ENCODE assay signal across 14 cellular contexts in genomic region chr15:24858737-24859601, GRCh38.
DNase-seq lines count a peak whose midpoint lies in the region; ATAC-seq and TF ChIP-seq lines count a peak whose summit lies in the region.
"Had no signal": no experiment of that assay in that cellular context is flagged by ENCODE, and none has a peak within 500 bp of the region (broad histone marks: within the 10 kb centered on the region; RNA-seq: fewer than 3 reads in every experiment).

No MANE protein-coding gene starts in this region.

- H3K4me3 Mint-ChIP-seq in MCF 10A (ENCODE audit: unreplicated experiment) = no peak overlapping the region
- H3K4me3 Mint-ChIP-seq: activated naive CD8-positive, alpha-beta T cell treated with anti-CD3 and anti-CD28 coated beads, Interleukin-2, amount 10 ng/mL, durations not matched to agents 7 days and 5 days; CD4-positive, CD25-positive, alpha-beta regulatory T cell had no signal

- H3K9me3 ChIP-seq in mammary epithelial cell (replicated peaks; ENCODE audit: insufficient read depth, low read length) (peaks cover 11% of the 10 kb centered on the region), iPS-20b (ENCODE audit: insufficient read depth, low read depth, low read length) (peaks cover 10% of the 10 kb centered on the region; the same call in 1 of the 2 replicates), thoracic aorta (no peaks in the 10 kb centered on the region)
- no peaks in the 10 kb centered on the region for H3K9me3 ChIP-seq in effector memory CD4-positive, alpha-beta T cell (ENCODE audit: control insufficient read depth, low read length)
- H3K9me3 ChIP-seq: colonic mucosa, upper lobe of left lung had no signal

- BruUV-seq in MCF 10A (replicated peaks; lab: Mats Ljungman, UMichigan) = no TSS peak
- no TSS peak for BruUV-seq in mammary epithelial cell (replicated peaks; lab: Mats Ljungman, UMichigan)

- peaks cover 9% of the 10 kb centered on the region for H3K9me3 Mint-ChIP-seq in MCF 10A (ENCODE audit: unreplicated experiment)

- no peak overlapping the region for H2AFZ ChIP-seq in mammary epithelial cell (ENCODE audit: low read depth, low read length)

- H3K36me3 Mint-ChIP-seq in MCF 10A (ENCODE audit: insufficient read depth, unreplicated experiment) = no peaks in the 10 kb centered on the region
- H3K36me3 Mint-ChIP-seq: activated naive CD8-positive, alpha-beta T cell treated with anti-CD3 and anti-CD28 coated beads, Interleukin-2, amount 10 ng/mL, durations not matched to agents 7 days and 5 days; CD4-positive, CD25-positive, alpha-beta regulatory T cell had no signal

- POLR2A ChIA-PET in MCF 10A (lab: Yijun Ruan, JAX) = no interaction called here

- H3K27ac ChIP-seq in mammary epithelial cell (ENCODE audit: insufficient read depth, low read depth, low read length) (no peak overlapping the region), coronary artery (peak overlapping the region; percentile 54 to 72), iPS-20b (ENCODE audit: low read length) (peak overlapping the region; percentile 75), thoracic aorta (peak overlapping the region; percentile 69 to 81)
- no peak overlapping the region for H3K27ac ChIP-seq in effector memory CD4-positive, alpha-beta T cell (ENCODE audit: insufficient read depth, low read length, poor library complexity, severe bottlenecking)
- H3K27ac ChIP-seq: 22Rv1, colonic mucosa, upper lobe of left lung had no signal

- CTCF ChIA-PET in MCF 10A (lab: Yijun Ruan, JAX) = interaction anchor here (0.6 to 1.3 kb wide), 5 partner anchors 12 to 1820 kb away, joined by 3 to 5 read pairs (median 3); partner anchors contain the start of gene TUBGCP5
- CTCF ChIA-PET in mammary epithelial cell (lab: Charles Lee; ENCODE audit: low non-redundant PET) = no interaction called here

- DNase-seq in MCF 10A (ENCODE audit: unreplicated experiment) = no peak
- no peak for DNase-seq in mammary epithelial cell
- no peak for DNase-seq in coronary artery (ENCODE audit: low spot score)
- DNase-seq in thoracic aorta (ENCODE audit: low spot score) = no peak
- no peak for DNase-seq in UCSD-AML1 (lab: John Stamatoyannopoulos, UW; ENCODE audit: unreplicated experiment)
- DNase-seq in effector memory CD4-positive, alpha-beta T cell = no peak
- DNase-seq in NCI-H446 (lab: John Stamatoyannopoulos, UW) = no peak
- DNase-seq: activated CD4-positive, alpha-beta T cell treated with anti-CD3 and anti-CD28 coated beads for 48 hours; activated naive CD8-positive, alpha-beta T cell treated with anti-CD3 and anti-CD28 coated beads, Interleukin-2, amount 10 ng/mL, durations not matched to agents 7 days and 5 days; CD4-positive, CD25-positive, alpha-beta regulatory T cell; colonic mucosa; upper lobe of left lung had no signal

- H3K4me1 ChIP-seq in mammary epithelial cell (ENCODE audit: insufficient read depth, low read length) = no peaks in the 10 kb centered on the region
- H3K4me1 ChIP-seq in iPS-20b (ENCODE audit: insufficient read depth, low read length) = peaks cover 18% of the 10 kb centered on the region; the same call in 1 of the 2 replicates
- peaks cover 0 to 15% of the 10 kb centered on the region in 2 donors for H3K4me1 ChIP-seq in thoracic aorta (ENCODE audit: control insufficient read depth in 1 of 2, low read depth in 2 of 2)
- no peaks in the 10 kb centered on the region for H3K4me1 ChIP-seq in effector memory CD4-positive, alpha-beta T cell (ENCODE audit: control insufficient read depth, insufficient read depth, low read length, poor library complexity, severe bottlenecking)
- H3K4me1 ChIP-seq: colonic mucosa, upper lobe of left lung had no signal

- ATAC-seq in thoracic aorta (ENCODE audit: insufficient number of reproducible peaks, low FRiP score, low read depth) = no peak

- in situ Hi-C loops in mammary epithelial cell (cut with MboI; ENCODE audit: low sequenced_read_pairs in 2 of 2) = no loop called here

- dilution Hi-C loops in mammary epithelial cell (cut with HindIII; ENCODE audit: low sequenced_read_pairs) = no loop called here

- WGBS in mammary epithelial cell (ENCODE audit: low coverage, missing lambda C conversion rate) = 43% methylated on average over 7 of the region's 7 CpGs

- H3K4me1 Mint-ChIP-seq in MCF 10A (ENCODE audit: insufficient read depth, unreplicated experiment) = peaks cover 11% of the 10 kb centered on the region
- H3K4me1 Mint-ChIP-seq: activated naive CD8-positive, alpha-beta T cell treated with anti-CD3 and anti-CD28 coated beads, Interleukin-2, amount 10 ng/mL, durations not matched to agents 7 days and 5 days; CD4-positive, CD25-positive, alpha-beta regulatory T cell had no signal

- no peaks in the 10 kb centered on the region for H3K36me3 ChIP-seq in mammary epithelial cell (ENCODE audit: insufficient read depth, low read length)
- H3K36me3 ChIP-seq in iPS-20b (ENCODE audit: insufficient read depth, low read depth, low read length) = no peaks in the 10 kb centered on the region
- H3K36me3 ChIP-seq in thoracic aorta = no peaks in the 10 kb centered on the region
- no peaks in the 10 kb centered on the region for H3K36me3 ChIP-seq in effector memory CD4-positive, alpha-beta T cell (ENCODE audit: control insufficient read depth, insufficient read depth, low read length)
- H3K36me3 ChIP-seq: colonic mucosa, upper lobe of left lung had no signal

- H4K20me1 ChIP-seq in mammary epithelial cell (ENCODE audit: insufficient read depth, low read length) = no peaks in the 10 kb centered on the region

- no peaks in the 10 kb centered on the region for H3K27me3 Mint-ChIP-seq in MCF 10A (ENCODE audit: insufficient read depth, unreplicated experiment)
- H3K27me3 Mint-ChIP-seq: activated naive CD8-positive, alpha-beta T cell treated with anti-CD3 and anti-CD28 coated beads, Interleukin-2, amount 10 ng/mL, durations not matched to agents 7 days and 5 days; CD4-positive, CD25-positive, alpha-beta regulatory T cell had no signal

- H3K79me2 ChIP-seq in mammary epithelial cell (ENCODE audit: insufficient read depth, low read length) = no peaks in the 10 kb centered on the region

- no peaks in the 10 kb centered on the region for H3K27me3 ChIP-seq in mammary epithelial cell (ENCODE audit: insufficient read depth, low read length)
- no peaks in the 10 kb centered on the region for H3K27me3 ChIP-seq in iPS-20b (ENCODE audit: insufficient read depth, low read length)
- H3K27me3 ChIP-seq in thoracic aorta (replicated peaks; ENCODE audit: insufficient read depth) = no peaks in the 10 kb centered on the region
- H3K27me3 ChIP-seq in effector memory CD4-positive, alpha-beta T cell (replicated peaks; ENCODE audit: control insufficient read depth, insufficient read depth, low read length, poor library complexity, severe bottlenecking) = no peaks in the 10 kb centered on the region
- H3K27me3 ChIP-seq: colonic mucosa, upper lobe of left lung had no signal

- TF ChIP-seq CTCF in MCF 10A (IDR thresholded peaks at IDR 0.05; ENCODE audit: unreplicated experiment) (no peak), mammary epithelial cell (conservative IDR thresholded peaks at IDR 0.05 in 1 of 2, IDR thresholded peaks at IDR 0.05 in 1 of 2; ENCODE audit: extremely low read depth in 1 of 2, insufficient read depth in 1 of 2, low read depth in 1 of 2, low read length in 2 of 2) (no peak), coronary artery (IDR thresholded peaks at IDR 0.05) (no peak), thoracic aorta (IDR thresholded peaks at IDR 0.05) (no peak)

- H3K4me3 ChIP-seq in mammary epithelial cell (replicated peaks in 1 of 3; ENCODE audit: insufficient read depth in 1 of 3, low read depth in 2 of 3, low read length in 3 of 3) (no peak overlapping the region), coronary artery (no peak overlapping the region), iPS-20b (ENCODE audit: low read length) (peak overlapping the region; percentile 62; the same call in 1 of the 2 replicates), thoracic aorta (peak overlapping the region; percentile 34)
- H3K4me3 ChIP-seq in effector memory CD4-positive, alpha-beta T cell (ENCODE audit: insufficient read depth, low read depth, low read length, poor library complexity, severe bottlenecking) = no peak overlapping the region
- H3K4me3 ChIP-seq: colonic mucosa, upper lobe of left lung had no signal

- H3K4me2 ChIP-seq in mammary epithelial cell (ENCODE audit: insufficient read depth, low read depth, low read length) = no peak overlapping the region

- intact Hi-C loops in MCF 10A (cut with micrococcal nuclease) = no loop called here
- intact Hi-C loops in mammary epithelial cell (cut with micrococcal nuclease) = no loop called here

- peak overlapping the region; percentile 79 for H3K27ac Mint-ChIP-seq in MCF 10A (ENCODE audit: low read depth, unreplicated experiment)
- H3K27ac Mint-ChIP-seq: activated naive CD8-positive, alpha-beta T cell treated with anti-CD3 and anti-CD28 coated beads, Interleukin-2, amount 10 ng/mL, durations not matched to agents 7 days and 5 days; CD4-positive, CD25-positive, alpha-beta regulatory T cell had no signal

- H3K9ac ChIP-seq in mammary epithelial cell (ENCODE audit: insufficient read depth, low read length) = no peak overlapping the region
- peak overlapping the region; percentile 76 for H3K9ac ChIP-seq in iPS-20b (ENCODE audit: low read depth, low read length)

Comparison
In these comparisons a context has a peak if more than half of its experiments do, and no peak if none do; other contexts are left out.
1. H3K27ac ChIP-seq: peak in coronary artery (2 of 2), iPS-20b (single experiment) and thoracic aorta (2 of 2); none in mammary epithelial cell (single experiment) and effector memory CD4-positive, alpha-beta T cell (single experiment).
2. H3K4me3 ChIP-seq: peak in iPS-20b (single experiment) and thoracic aorta (single experiment); none in mammary epithelial cell (0 of 3), coronary artery (single experiment) and effector memory CD4-positive, alpha-beta T cell (single experiment).